Comparison of ENCODE assay signal across 1 cellular context in genomic region chr16:75763250-75763649, GRCh38.
TF ChIP-seq lines count a peak whose summit lies in the region.

No MANE protein-coding gene starts in this region.

TF ChIP-seq in GM23338, 12 proteins besides CTCF, POLR2A, EP300 and RAD21 (continued from another document):
- TF ChIP-seq REST (IDR thresholded peaks at IDR 0.05; ENCODE audit: unreplicated experiment) (no peak), ETS1 (IDR thresholded peaks at IDR 0.05) (no peak), JUNB (IDR thresholded peaks at IDR 0.05; ENCODE audit: unreplicated experiment) (no peak)
